Comparison of ENCODE assay signal across 9 cellular contexts in genomic region chr2:219104107-219105050, GRCh38. TPM values are rescaled to one million over a fixed set of nuclear protein-coding genes. Genes with fewer than 3 reads are reported as not detected.
DNase-seq lines count a peak whose midpoint lies in the region; ATAC-seq, FAIRE-seq and TF ChIP-seq lines count a peak whose summit lies in the region.
"Had no signal": no experiment of that assay in that cellular context is flagged by ENCODE, and none has a peak within 500 bp of the region (broad histone marks: within the 10 kb centered on the region; RNA-seq: fewer than 3 reads in every experiment).

No MANE protein-coding gene starts in this region.

- H3K36me3 ChIP-seq in tibial nerve: no peaks in the 10 kb centered on the region

- no peaks in the 10 kb centered on the region for H3K9me3 Mint-ChIP-seq in CD4-positive, alpha-beta T cell
- H3K9me3 Mint-ChIP-seq in activated CD8-positive, alpha-beta T cell treated with anti-CD3 and anti-CD28 coated beads for 36 hours: no peaks in the 10 kb centered on the region

- FAIRE-seq in GM18507 (lab: Jason Lieb, UNC): peak; percentile 52

- no peak overlapping the region for H3K4me3 ChIP-seq in tibial nerve

- peaks cover 11% of the 10 kb centered on the region for H3K36me3 Mint-ChIP-seq in CD4-positive, alpha-beta T cell (ENCODE audit: low read depth)
- H3K36me3 Mint-ChIP-seq in activated CD8-positive, alpha-beta T cell treated with anti-CD3 and anti-CD28 coated beads for 36 hours (ENCODE audit: low read depth): peaks cover 2% of the 10 kb centered on the region

- H3K4me1 ChIP-seq in tibial nerve: peaks cover 0 to 15% (median 0%) of the 10 kb centered on the region in 4 donors

- POLR2A ChIA-PET in CD4-positive, alpha-beta T cell (lab: Charles Lee): no interaction called here
- POLR2A ChIA-PET in activated CD8-positive, alpha-beta T cell treated with anti-CD3 and anti-CD28 coated beads for 36 hours (lab: Charles Lee): interaction anchor here (0.5 to 1.0 kb wide), 2 partner anchors 53 to 55 kb away, joined by 3 read pairs; no protein-coding TSS in a partner anchor

- H3K4me3 Mint-ChIP-seq in CD4-positive, alpha-beta T cell: no peak overlapping the region
- no peak overlapping the region for H3K4me3 Mint-ChIP-seq in activated CD8-positive, alpha-beta T cell treated with anti-CD3 and anti-CD28 coated beads for 36 hours

- CTCF ChIA-PET in CD4-positive, alpha-beta T cell (lab: Charles Lee): interaction anchor here (1.2 to 1.6 kb wide), 5 partner anchors 12 to 46 kb away, joined by 3 to 5 read pairs (median 3); no protein-coding TSS in a partner anchor
- CTCF ChIA-PET in activated CD8-positive, alpha-beta T cell treated with anti-CD3 and anti-CD28 coated beads for 36 hours (lab: Charles Lee): interaction anchor here (0.6 to 3.4 kb wide), 47 partner anchors 9 to 284 kb away, joined by 3 to 71 read pairs (median 5); partner anchors contain the start of gene CFAP65

- H3K27ac Mint-ChIP-seq in CD4-positive, alpha-beta T cell: no peak overlapping the region
- H3K27ac Mint-ChIP-seq in activated CD8-positive, alpha-beta T cell treated with anti-CD3 and anti-CD28 coated beads for 36 hours: peak overlapping the region; percentile 28

- TF ChIP-seq EP300 in tibial nerve (IDR thresholded peaks at IDR 0.05): no peak

- peak; percentile 46 for ATAC-seq in CD4-positive, alpha-beta T cell (ENCODE audit: poor library complexity)
- peak; percentile 90 for ATAC-seq in activated CD8-positive, alpha-beta T cell treated with anti-CD3 and anti-CD28 coated beads for 36 hours
- no peak for ATAC-seq in GM19452 (IDR thresholded peaks at IDR 0.05; ENCODE audit: unreplicated experiment)
- no peak for ATAC-seq in HG02852 (IDR thresholded peaks at IDR 0.05; ENCODE audit: unreplicated experiment)

- no peaks in the 10 kb centered on the region for H3K27me3 ChIP-seq in CD4-positive, alpha-beta T cell (ENCODE audit: control insufficient read depth, insufficient read depth, low read length)
- no peaks in the 10 kb centered on the region for H3K27me3 ChIP-seq in tibial nerve

- intact Hi-C loops in CD4-positive, alpha-beta T cell (cut with DNase I, micrococcal nuclease): no loop called here
- intact Hi-C loops in activated CD8-positive, alpha-beta T cell treated with anti-CD3 and anti-CD28 coated beads for 36 hours (cut with micrococcal nuclease): no loop called here

- TF ChIP-seq CTCF in CD4-positive, alpha-beta T cell (IDR thresholded peaks at IDR 0.05): peak; percentile 57
- peak; percentile 82 for TF ChIP-seq CTCF in activated CD8-positive, alpha-beta T cell treated with anti-CD3 and anti-CD28 coated beads for 36 hours (IDR thresholded peaks at IDR 0.05)
- peak in 3 of 5 experiments; percentile 39 to 59 (median 39) for TF ChIP-seq CTCF in tibial nerve (IDR thresholded peaks at IDR 0.05)

- no peaks in the 10 kb centered on the region for H3K27me3 Mint-ChIP-seq in CD4-positive, alpha-beta T cell
- no peaks in the 10 kb centered on the region for H3K27me3 Mint-ChIP-seq in activated CD8-positive, alpha-beta T cell treated with anti-CD3 and anti-CD28 coated beads for 36 hours

- no peak overlapping the region for H3K27ac ChIP-seq in CD4-positive, alpha-beta T cell (ENCODE audit: low read depth, low read length)
- H3K27ac ChIP-seq in tibial nerve: no peak overlapping the region

- no peaks in the 10 kb centered on the region for H3K9me3 ChIP-seq in CD4-positive, alpha-beta T cell (ENCODE audit: control insufficient read depth, low read length)
- no peaks in the 10 kb centered on the region for H3K9me3 ChIP-seq in tibial nerve

- no peak for DNase-seq in CD4-positive, alpha-beta T cell
- peak; percentile 20 for DNase-seq in GM18507 (ENCODE audit: extremely low spot score, insufficient read length, low read depth)
- DNase-seq in NCI-H1105 treated with DMSO at 0.1 percent for 48 hours (lab: John Stamatoyannopoulos, UW): peak; percentile 44
- peak; percentile 30 for DNase-seq in activated CD8-positive, alpha-beta T cell treated with anti-CD3 and anti-CD28 coated beads for 36 hours
- peak; percentile 44 for DNase-seq in iPS DF 4.7 (ENCODE audit: extremely low read depth, low spot score)
- DNase-seq in tibial nerve (ENCODE audit: low spot score in 2 of 2): no peak

- no peak for TF ChIP-seq POLR2A in tibial nerve (IDR thresholded peaks at IDR 0.05)

- 71 to 72% methylated on average over 4 of the region's 4 CpGs for WGBS in tibial nerve, 2 donors

- H3K4me1 Mint-ChIP-seq in CD4-positive, alpha-beta T cell (ENCODE audit: low read depth): peaks cover 28% of the 10 kb centered on the region
- H3K4me1 Mint-ChIP-seq in activated CD8-positive, alpha-beta T cell treated with anti-CD3 and anti-CD28 coated beads for 36 hours (ENCODE audit: low read depth): peaks cover 33% of the 10 kb centered on the region

RNA-seq across cellular contexts. Expression of gene IHH, which starts 43.7 kb away (rescaled TPM):
- not detected for total RNA-seq in CD4-positive, alpha-beta T cell
- not detected for total RNA-seq in activated CD8-positive, alpha-beta T cell treated with anti-CD3 and anti-CD28 coated beads for 36 hours
- under 1 TPM in 1 of 4 donors, not detected in 3; 0.63 TPM for total RNA-seq in tibial nerve
- total RNA-seq: skeletal muscle tissue had no signal

RNA-seq across cellular contexts. Expression of gene NHEJ1, which starts 56.2 kb away (rescaled TPM):
- total RNA-seq in CD4-positive, alpha-beta T cell: 1 to 10 TPM; 7.2 to 8.5 TPM
- 10 to 100 TPM; 22.4 to 26.3 TPM for total RNA-seq in activated CD8-positive, alpha-beta T cell treated with anti-CD3 and anti-CD28 coated beads for 36 hours
- 10 to 100 TPM; 12.9 to 27.4 (median 17.6) TPM for total RNA-seq in tibial nerve

Comparison
In these comparisons a context has a peak if more than half of its experiments do, and no peak if none do; other contexts are left out.
1. ATAC-seq: peak in CD4-positive, alpha-beta T cell (single experiment) and activated CD8-positive, alpha-beta T cell treated with anti-CD3 and anti-CD28 coated beads for 36 hours (single experiment); none in GM19452 (single experiment) and HG02852 (single experiment).
2. DNase-seq: peak in GM18507 (single experiment), NCI-H1105 treated with DMSO at 0.1 percent for 48 hours (single experiment), activated CD8-positive, alpha-beta T cell treated with anti-CD3 and anti-CD28 coated beads for 36 hours (single experiment) and iPS DF 4.7 (single experiment); none in CD4-positive, alpha-beta T cell (0 of 10) and tibial nerve (0 of 2).
3. Peak in every context shown above with its lines, with median percentiles within 50 percentile points of each other: CTCF ChIP-seq.